In genomic region chr4:133059117-133059516, GRCh38 we compare ENCODE assay signal across 1 cellular context.
TF ChIP-seq lines count a peak whose summit lies in the region.

No MANE protein-coding gene starts in this region.

TF ChIP-seq in H1, 55 proteins besides CTCF, POLR2A, EP300 and RAD21:
- TF ChIP-seq NRF1 (IDR thresholded peaks at IDR 0.05; ENCODE audit: low read depth, low read length) (no peak), CEBPB (IDR thresholded peaks at IDR 0.05; ENCODE audit: low read depth, low read length) (no peak), CBX5 (IDR thresholded peaks at IDR 0.05; ENCODE audit: low read depth, low read length) (no peak), CHD1 (IDR thresholded peaks at IDR 0.05; ENCODE audit: low read depth, low read length) (no peak), SP1 (IDR thresholded peaks at IDR 0.05; ENCODE audit: low read depth, low read length) (no peak), CTBP2 (IDR thresholded peaks at IDR 0.05; ENCODE audit: borderline replicate concordance, insufficient read depth, insufficient read length, low read length) (no peak)
